In genomic region chr9:19408693-19409405, GRCh38 we compare ENCODE assay signal across 1 cellular context.
TF ChIP-seq lines count a peak whose summit lies in the region.

Gene ACER2, plus strand, starts transcription at chr9:19409009. Its CDS starts 76 bp downstream, at chr9:19409085.

TF ChIP-seq in HepG2, 621 proteins besides CTCF, POLR2A, EP300 and RAD21 (continued from another document and continues in another):
- TF ChIP-seq, protein P1, sequence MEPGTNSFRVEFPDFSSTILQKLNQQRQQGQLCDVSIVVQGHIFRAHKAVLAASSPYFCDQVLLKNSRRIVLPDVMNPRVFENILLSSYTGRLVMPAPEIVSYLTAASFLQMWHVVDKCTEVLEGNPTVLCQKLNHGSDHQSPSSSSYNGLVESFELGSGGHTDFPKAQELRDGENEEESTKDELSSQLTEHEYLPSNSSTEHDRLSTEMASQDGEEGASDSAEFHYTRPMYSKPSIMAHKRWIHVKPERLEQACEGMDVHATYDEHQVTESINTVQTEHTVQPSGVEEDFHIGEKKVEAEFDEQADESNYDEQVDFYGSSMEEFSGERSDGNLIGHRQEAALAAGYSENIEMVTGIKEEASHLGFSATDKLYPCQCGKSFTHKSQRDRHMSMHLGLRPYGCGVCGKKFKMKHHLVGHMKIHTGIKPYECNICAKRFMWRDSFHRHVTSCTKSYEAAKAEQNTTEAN (CRISPR knock-in tag; conservative IDR thresholded peaks at IDR 0.05), result peak; percentile 56; the same call in 1 of the 2 replicates
- TF ChIP-seq SMAD9 (CRISPR knock-in tag; IDR thresholded peaks at IDR 0.05) (no peak), PTBP1 (IDR thresholded peaks at IDR 0.05; ENCODE audit: low read depth, low read length, poor library complexity, severe bottlenecking) (no peak), NAIF1 (CRISPR knock-in tag; IDR thresholded peaks at IDR 0.05; ENCODE audit: borderline replicate concordance) (no peak), ZNF784 (CRISPR knock-in tag; IDR thresholded peaks at IDR 0.05; ENCODE audit: borderline replicate concordance) (0 out of 2 replicates have a peak, but pooled peaks have one; percentile 6), HNF4G (IDR thresholded peaks at IDR 0.05; ENCODE audit: borderline replicate concordance, low read depth, low read length) (no peak), HNF4G (CRISPR knock-in tag; IDR thresholded peaks at IDR 0.05; ENCODE audit: borderline replicate concordance, low read depth) (no peak), REPIN1 (CRISPR knock-in tag; IDR thresholded peaks at IDR 0.05; ENCODE audit: borderline replicate concordance, low read depth) (0 out of 2 replicates have a peak, but pooled peaks have one; percentile 56), ZFP37 (CRISPR knock-in tag; IDR thresholded peaks at IDR 0.05; ENCODE audit: borderline replicate concordance) (0 out of 2 replicates have a peak, but pooled peaks have one; percentile 57), HNRNPL (IDR thresholded peaks at IDR 0.05; ENCODE audit: low read depth, low read length) (0 out of 2 replicates have a peak, but pooled peaks have one; percentile 58), EED (CRISPR knock-in tag; IDR thresholded peaks at IDR 0.05) (peak; percentile 75; the same call in 1 of the 2 replicates), HHEX (CRISPR knock-in tag; IDR thresholded peaks at IDR 0.05) (no peak), ZMYM2 (CRISPR knock-in tag; IDR thresholded peaks at IDR 0.05) (peak; percentile 82), SRSF4 (IDR thresholded peaks at IDR 0.05; ENCODE audit: low read depth, low read length, poor library complexity, severe bottlenecking) (no peak), PHF21A (CRISPR knock-in tag; IDR thresholded peaks at IDR 0.05) (peak; percentile 45; the same call in 1 of the 2 replicates), ZNF430 (CRISPR knock-in tag; IDR thresholded peaks at IDR 0.05) (peak; percentile 94; the same call in 1 of the 2 replicates), SOX13 (IDR thresholded peaks at IDR 0.05) (no peak), SOX13 (CRISPR knock-in tag; conservative IDR thresholded peaks at IDR 0.05 in 1 of 2, IDR thresholded peaks at IDR 0.05 in 1 of 2) (no peak), SP4 (CRISPR knock-in tag; IDR thresholded peaks at IDR 0.05) (peak; percentile 94), ZBTB10 (CRISPR knock-in tag; IDR thresholded peaks at IDR 0.05; ENCODE audit: borderline replicate concordance) (0 out of 2 replicates have a peak, but pooled peaks have one; percentile 58), MEF2D (CRISPR knock-in tag; IDR thresholded peaks at IDR 0.05) (peak; percentile 49; the same call in 1 of the 2 replicates), ZNF431 (CRISPR knock-in tag; IDR thresholded peaks at IDR 0.05; ENCODE audit: borderline replicate concordance, low read depth) (peak; percentile 70; the same call in 1 of the 2 replicates), PREB (CRISPR knock-in tag; IDR thresholded peaks at IDR 0.05) (no peak), MAZ (IDR thresholded peaks at IDR 0.05; ENCODE audit: borderline replicate concordance, low read depth, low read length) (peak; percentile 84), MAZ (CRISPR knock-in tag; IDR thresholded peaks at IDR 0.05; ENCODE audit: low read depth) (peak; percentile 83; the same call in 1 of the 2 replicates), ERF (CRISPR knock-in tag; IDR thresholded peaks at IDR 0.05) (peak; percentile 59; the same call in 1 of the 2 replicates), HNF4A (CRISPR knock-in tag; IDR thresholded peaks at IDR 0.05) (0 out of 2 replicates have a peak, but pooled peaks have one; percentile 18), ZNF12 (CRISPR knock-in tag; IDR thresholded peaks at IDR 0.05) (no peak), ZNF460 (CRISPR knock-in tag; IDR thresholded peaks at IDR 0.05; ENCODE audit: borderline replicate concordance) (no peak), RNF2 (conservative IDR thresholded peaks at IDR 0.05; ENCODE audit: low read depth) (0 out of 2 replicates have a peak, but pooled peaks have one; percentile 9), GABPA (IDR thresholded peaks at IDR 0.05; ENCODE audit: low read depth, low read length) (peak; percentile 42; the same call in 1 of the 2 replicates), GABPA (CRISPR knock-in tag; IDR thresholded peaks at IDR 0.05; ENCODE audit: low read depth) (peak; percentile 75), MAFK (conservative IDR thresholded peaks at IDR 0.05 in 1 of 2, IDR thresholded peaks at IDR 0.05 in 1 of 2; ENCODE audit: low read length in 2 of 2) (no peak), CCAR2 (optimal IDR thresholded peaks at IDR 0.05; ENCODE audit: low read depth, low read length) (no peak), ZNF274 (CRISPR knock-in tag; IDR thresholded peaks at IDR 0.05) (peak; percentile 52; the same call in 1 of the 2 replicates), KAT7 (CRISPR knock-in tag; IDR thresholded peaks at IDR 0.05; ENCODE audit: borderline replicate concordance) (peak; percentile 50; the same call in 1 of the 2 replicates), NKX3-1 (CRISPR knock-in tag; IDR thresholded peaks at IDR 0.05) (peak; percentile 72; the same call in 1 of the 2 replicates), LBX2 (CRISPR knock-in tag; IDR thresholded peaks at IDR 0.05; ENCODE audit: borderline replicate concordance) (no peak)
- TF ChIP-seq, protein P2, sequence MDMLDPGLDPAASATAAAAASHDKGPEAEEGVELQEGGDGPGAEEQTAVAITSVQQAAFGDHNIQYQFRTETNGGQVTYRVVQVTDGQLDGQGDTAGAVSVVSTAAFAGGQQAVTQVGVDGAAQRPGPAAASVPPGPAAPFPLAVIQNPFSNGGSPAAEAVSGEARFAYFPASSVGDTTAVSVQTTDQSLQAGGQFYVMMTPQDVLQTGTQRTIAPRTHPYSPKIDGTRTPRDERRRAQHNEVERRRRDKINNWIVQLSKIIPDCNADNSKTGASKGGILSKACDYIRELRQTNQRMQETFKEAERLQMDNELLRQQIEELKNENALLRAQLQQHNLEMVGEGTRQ (IDR thresholded peaks at IDR 0.05; ENCODE audit: low read depth, low read length), result no peak
- TF ChIP-seq, protein P2 (CRISPR knock-in tag; IDR thresholded peaks at IDR 0.05; ENCODE audit: borderline replicate concordance), result no peak
- TF ChIP-seq, protein P3, sequence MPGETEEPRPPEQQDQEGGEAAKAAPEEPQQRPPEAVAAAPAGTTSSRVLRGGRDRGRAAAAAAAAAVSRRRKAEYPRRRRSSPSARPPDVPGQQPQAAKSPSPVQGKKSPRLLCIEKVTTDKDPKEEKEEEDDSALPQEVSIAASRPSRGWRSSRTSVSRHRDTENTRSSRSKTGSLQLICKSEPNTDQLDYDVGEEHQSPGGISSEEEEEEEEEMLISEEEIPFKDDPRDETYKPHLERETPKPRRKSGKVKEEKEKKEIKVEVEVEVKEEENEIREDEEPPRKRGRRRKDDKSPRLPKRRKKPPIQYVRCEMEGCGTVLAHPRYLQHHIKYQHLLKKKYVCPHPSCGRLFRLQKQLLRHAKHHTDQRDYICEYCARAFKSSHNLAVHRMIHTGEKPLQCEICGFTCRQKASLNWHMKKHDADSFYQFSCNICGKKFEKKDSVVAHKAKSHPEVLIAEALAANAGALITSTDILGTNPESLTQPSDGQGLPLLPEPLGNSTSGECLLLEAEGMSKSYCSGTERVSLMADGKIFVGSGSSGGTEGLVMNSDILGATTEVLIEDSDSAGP (CRISPR knock-in tag; IDR thresholded peaks at IDR 0.05; ENCODE audit: borderline replicate concordance), result peak; percentile 79; the same call in 1 of the 2 replicates
- TF ChIP-seq, protein P4, sequence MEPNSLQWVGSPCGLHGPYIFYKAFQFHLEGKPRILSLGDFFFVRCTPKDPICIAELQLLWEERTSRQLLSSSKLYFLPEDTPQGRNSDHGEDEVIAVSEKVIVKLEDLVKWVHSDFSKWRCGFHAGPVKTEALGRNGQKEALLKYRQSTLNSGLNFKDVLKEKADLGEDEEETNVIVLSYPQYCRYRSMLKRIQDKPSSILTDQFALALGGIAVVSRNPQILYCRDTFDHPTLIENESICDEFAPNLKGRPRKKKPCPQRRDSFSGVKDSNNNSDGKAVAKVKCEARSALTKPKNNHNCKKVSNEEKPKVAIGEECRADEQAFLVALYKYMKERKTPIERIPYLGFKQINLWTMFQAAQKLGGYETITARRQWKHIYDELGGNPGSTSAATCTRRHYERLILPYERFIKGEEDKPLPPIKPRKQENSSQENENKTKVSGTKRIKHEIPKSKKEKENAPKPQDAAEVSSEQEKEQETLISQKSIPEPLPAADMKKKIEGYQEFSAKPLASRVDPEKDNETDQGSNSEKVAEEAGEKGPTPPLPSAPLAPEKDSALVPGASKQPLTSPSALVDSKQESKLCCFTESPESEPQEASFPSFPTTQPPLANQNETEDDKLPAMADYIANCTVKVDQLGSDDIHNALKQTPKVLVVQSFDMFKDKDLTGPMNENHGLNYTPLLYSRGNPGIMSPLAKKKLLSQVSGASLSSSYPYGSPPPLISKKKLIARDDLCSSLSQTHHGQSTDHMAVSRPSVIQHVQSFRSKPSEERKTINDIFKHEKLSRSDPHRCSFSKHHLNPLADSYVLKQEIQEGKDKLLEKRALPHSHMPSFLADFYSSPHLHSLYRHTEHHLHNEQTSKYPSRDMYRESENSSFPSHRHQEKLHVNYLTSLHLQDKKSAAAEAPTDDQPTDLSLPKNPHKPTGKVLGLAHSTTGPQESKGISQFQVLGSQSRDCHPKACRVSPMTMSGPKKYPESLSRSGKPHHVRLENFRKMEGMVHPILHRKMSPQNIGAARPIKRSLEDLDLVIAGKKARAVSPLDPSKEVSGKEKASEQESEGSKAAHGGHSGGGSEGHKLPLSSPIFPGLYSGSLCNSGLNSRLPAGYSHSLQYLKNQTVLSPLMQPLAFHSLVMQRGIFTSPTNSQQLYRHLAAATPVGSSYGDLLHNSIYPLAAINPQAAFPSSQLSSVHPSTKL (CRISPR knock-in tag; IDR thresholded peaks at IDR 0.05), result peak; percentile 57; the same call in 1 of the 2 replicates
- TF ChIP-seq, protein P5, sequence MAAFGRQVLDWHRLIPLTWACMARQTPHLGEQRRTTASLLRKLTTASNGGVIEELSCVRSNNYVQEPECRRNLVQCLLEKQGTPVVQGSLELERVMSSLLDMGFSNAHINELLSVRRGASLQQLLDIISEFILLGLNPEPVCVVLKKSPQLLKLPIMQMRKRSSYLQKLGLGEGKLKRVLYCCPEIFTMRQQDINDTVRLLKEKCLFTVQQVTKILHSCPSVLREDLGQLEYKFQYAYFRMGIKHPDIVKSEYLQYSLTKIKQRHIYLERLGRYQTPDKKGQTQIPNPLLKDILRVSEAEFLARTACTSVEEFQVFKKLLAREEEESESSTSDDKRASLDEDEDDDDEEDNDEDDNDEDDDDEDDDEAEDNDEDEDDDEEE (CRISPR knock-in tag; IDR thresholded peaks at IDR 0.05), result 0 out of 2 replicates have a peak, but pooled peaks have one; percentile 35
- TF ChIP-seq, protein P6, sequence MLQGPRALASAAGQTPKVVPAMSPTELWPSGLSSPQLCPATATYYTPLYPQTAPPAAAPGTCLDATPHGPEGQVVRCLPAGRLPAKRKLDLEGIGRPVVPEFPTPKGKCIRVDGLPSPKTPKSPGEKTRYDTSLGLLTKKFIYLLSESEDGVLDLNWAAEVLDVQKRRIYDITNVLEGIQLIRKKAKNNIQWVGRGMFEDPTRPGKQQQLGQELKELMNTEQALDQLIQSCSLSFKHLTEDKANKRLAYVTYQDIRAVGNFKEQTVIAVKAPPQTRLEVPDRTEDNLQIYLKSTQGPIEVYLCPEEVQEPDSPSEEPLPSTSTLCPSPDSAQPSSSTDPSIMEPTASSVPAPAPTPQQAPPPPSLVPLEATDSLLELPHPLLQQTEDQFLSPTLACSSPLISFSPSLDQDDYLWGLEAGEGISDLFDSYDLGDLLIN (CRISPR knock-in tag; IDR thresholded peaks at IDR 0.05; ENCODE audit: borderline replicate concordance), result peak; percentile 68; the same call in 1 of the 2 replicates
- TF ChIP-seq, protein P7, sequence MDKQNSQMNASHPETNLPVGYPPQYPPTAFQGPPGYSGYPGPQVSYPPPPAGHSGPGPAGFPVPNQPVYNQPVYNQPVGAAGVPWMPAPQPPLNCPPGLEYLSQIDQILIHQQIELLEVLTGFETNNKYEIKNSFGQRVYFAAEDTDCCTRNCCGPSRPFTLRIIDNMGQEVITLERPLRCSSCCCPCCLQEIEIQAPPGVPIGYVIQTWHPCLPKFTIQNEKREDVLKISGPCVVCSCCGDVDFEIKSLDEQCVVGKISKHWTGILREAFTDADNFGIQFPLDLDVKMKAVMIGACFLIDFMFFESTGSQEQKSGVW (CRISPR knock-in tag; IDR thresholded peaks at IDR 0.05; ENCODE audit: borderline replicate concordance), result no peak
